In the genomic region with DNA sequence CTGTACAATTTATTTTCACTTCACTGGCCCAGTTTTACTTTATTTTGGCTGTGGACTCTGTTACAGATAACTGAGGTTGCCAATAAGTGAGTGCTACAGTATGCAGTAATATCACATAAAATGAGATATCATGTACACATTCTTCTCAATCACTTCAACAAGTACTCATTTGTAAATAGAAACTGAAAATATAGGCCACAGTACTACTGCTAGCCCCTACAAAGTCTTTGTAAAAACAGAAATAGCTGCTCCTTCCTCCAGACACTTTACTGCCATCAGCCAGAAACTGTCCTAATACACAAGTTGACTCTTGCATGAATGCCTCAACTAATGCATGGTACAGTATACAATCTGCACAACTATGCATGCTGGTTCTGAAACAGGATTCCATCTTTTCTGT, we compare ENCODE assay signal across 12 cellular contexts. TPM values are rescaled to one million over a fixed set of nuclear protein-coding genes. Genes with fewer than 3 reads are reported as not detected.
A peak's percentile ranks its signal among the peaks of the same experiment; 100 is the strongest.
DNase-seq lines count a peak whose midpoint lies in the region; ATAC-seq lines count a peak whose summit lies in the region.
"Had no signal": no experiment of that assay in that cellular context is flagged by ENCODE, and none has a peak within 500 bp of the region (broad histone marks: within the 10 kb centered on the region; RNA-seq: fewer than 3 reads in every experiment).

No MANE protein-coding gene starts in this region.

- peaks cover 28% of the 10 kb centered on the region for H3K4me1 Mint-ChIP-seq in T-helper 17 cell
- H3K4me1 Mint-ChIP-seq: mesothelial cell of epicardium had no signal

- peaks cover 3% of the 10 kb centered on the region for H3K36me3 Mint-ChIP-seq in T-helper 17 cell (ENCODE audit: low read depth)

- no peaks in the 10 kb centered on the region for H3K27me3 Mint-ChIP-seq in T-helper 17 cell
- H3K27me3 Mint-ChIP-seq: stimulated activated naive CD8-positive, alpha-beta T cell treated with anti-CD3 and anti-CD28 coated beads, Interleukin-15, Interleukin-2, amounts not matched to agents 100 ng/mL and 50 ng/mL, for 24 hours had no signal

- DNase-seq in T-helper 17 cell (no peak), NCI-H82 treated with DMSO at 0.1 percent for 48 hours (lab: John Stamatoyannopoulos, UW; ENCODE audit: unreplicated experiment) (no peak), dedifferentiated amniotic fluid mesenchymal stem cell (ENCODE audit: extremely low spot score) (no peak), T-helper 9 cell (no peak)
- DNase-seq: activated effector memory CD4-positive, alpha-beta T cell treated with anti-CD3 and anti-CD28 coated beads, Interleukin-2, amount 50 U/mL, for 16 hours; NCI-H526; posterior cingulate gyrus had no signal

- ATAC-seq in GM18519 (IDR thresholded peaks at IDR 0.05; ENCODE audit: low FRiP score, unreplicated experiment) (peak; percentile 50), GM21360 (IDR thresholded peaks at IDR 0.05; ENCODE audit: unreplicated experiment) (peak; percentile 60), HG03066 (IDR thresholded peaks at IDR 0.05; ENCODE audit: low read depth, unreplicated experiment) (peak; percentile 65), T-helper 17 cell (no peak)

- peak overlapping the region; percentile 47 for H3K27ac Mint-ChIP-seq in T-helper 17 cell
- H3K27ac Mint-ChIP-seq: mesothelial cell of epicardium; stimulated activated naive CD8-positive, alpha-beta T cell treated with anti-CD3 and anti-CD28 coated beads, Interleukin-15, Interleukin-2, amounts not matched to agents 100 ng/mL and 50 ng/mL, for 24 hours had no signal

- H3K4me3 Mint-ChIP-seq in T-helper 17 cell, result no peak overlapping the region
- H3K4me3 Mint-ChIP-seq: mesothelial cell of epicardium; stimulated activated naive CD8-positive, alpha-beta T cell treated with anti-CD3 and anti-CD28 coated beads, Interleukin-15, Interleukin-2, amounts not matched to agents 100 ng/mL and 50 ng/mL, for 24 hours had no signal

- no peaks in the 10 kb centered on the region for H3K9me3 ChIP-seq in T-helper 17 cell (ENCODE audit: control insufficient read depth, low read length, poor library complexity, severe bottlenecking)

RNA-seq across cellular contexts. Expression of a gene that starts 9.2 kb away (rescaled TPM):
- 10 to 100 TPM; 16.1 to 18.4 TPM for total RNA-seq in T-helper 17 cell
